Comparison of ENCODE assay signal across 9 cellular contexts in the genomic region with DNA sequence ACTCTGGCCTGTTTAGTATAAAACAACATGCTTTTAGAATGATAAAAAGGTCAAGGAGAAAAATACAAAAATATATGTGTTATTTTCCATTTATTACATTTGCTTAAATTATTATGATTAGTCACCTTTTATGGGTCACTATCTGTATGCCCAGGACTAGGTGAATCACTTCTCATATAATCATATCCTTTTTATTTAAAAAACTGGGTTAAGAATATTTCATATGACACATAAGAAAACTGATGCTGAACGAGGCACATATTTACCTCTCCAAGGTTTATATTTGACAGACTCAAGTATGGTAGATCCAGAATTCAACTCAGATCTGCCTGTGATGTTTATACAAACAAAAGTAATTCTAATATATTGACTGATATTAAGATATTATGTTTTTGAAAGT.
"Had no signal": no experiment of that assay in that cellular context is flagged by ENCODE, and none has a peak within 500 bp of the region (broad histone marks: within the 10 kb centered on the region; RNA-seq: fewer than 3 reads in every experiment).

No MANE protein-coding gene starts in this region.

- H3K36me3 ChIP-seq: HAP-1 had no signal

- H3K4me2 ChIP-seq: GM23338 had no signal

- H3K9me3 ChIP-seq: HAP-1 had no signal

- H2AFZ ChIP-seq: GM23248, GM23338 had no signal

- H3K27ac ChIP-seq: GM23248 had no signal

- DNase-seq: GM23248, GOT3, H7, H9, HCEC 1CT, HFFc6 had no signal

- ATAC-seq: GM23338, HCT116 had no signal

- H3K4me1 ChIP-seq: HAP-1 had no signal

- H3K4me3 ChIP-seq: GM23248, GM23338, HAP-1 had no signal

- H3K9ac ChIP-seq: GM23248 had no signal
